In the genomic region with DNA sequence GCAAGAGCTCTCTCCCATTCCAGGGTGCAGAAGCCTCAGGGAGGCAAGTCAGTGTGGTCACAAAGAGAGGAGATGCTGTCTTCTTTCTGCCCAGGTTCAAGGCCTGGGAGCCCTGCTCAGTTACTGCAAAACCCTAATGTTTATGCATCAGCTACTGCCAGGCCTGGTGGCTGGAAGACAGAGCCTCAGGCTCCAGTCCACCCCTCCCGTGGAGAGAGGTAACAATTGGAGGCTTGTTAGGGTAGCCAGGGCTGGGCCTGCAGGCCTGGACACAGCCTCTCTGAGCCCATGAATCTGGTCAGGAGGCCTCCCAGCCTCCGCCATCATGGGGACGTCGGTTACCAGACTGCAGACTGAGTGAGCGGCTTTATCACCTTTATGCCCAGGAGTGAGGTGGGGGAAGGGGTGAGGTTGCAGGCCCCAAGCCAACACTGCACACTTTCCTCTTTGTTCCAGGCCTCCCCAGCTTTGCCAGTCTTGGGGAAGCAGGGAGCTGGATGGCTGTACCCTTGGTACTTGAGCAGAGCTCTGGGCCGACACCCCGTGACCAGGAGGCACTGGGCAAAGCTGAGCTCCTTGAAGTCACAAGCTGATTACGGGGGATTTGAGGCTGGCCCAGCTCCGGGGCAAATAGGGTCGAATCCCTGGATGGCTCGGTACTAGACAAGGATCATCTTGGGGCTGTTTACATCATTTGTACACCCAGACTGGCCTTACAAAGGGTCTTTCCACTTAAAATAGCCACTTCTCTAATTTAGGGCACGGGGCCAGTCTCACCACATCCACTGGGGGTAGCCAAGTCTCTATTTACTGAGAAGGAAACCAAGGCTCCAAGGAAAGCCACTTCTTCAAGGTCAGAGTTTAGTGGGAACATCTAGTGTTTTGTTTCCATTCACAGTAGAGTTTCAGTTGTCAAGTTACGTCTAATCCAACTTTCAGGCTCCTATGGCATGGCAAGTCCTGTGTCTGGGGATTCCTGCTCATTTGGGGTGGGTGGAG, we compare ENCODE assay signal across 8 cellular contexts. TPM values are rescaled to one million over a fixed set of nuclear protein-coding genes. Genes with fewer than 3 reads are reported as not detected.
DNase-seq lines count a peak whose midpoint lies in the region; TF ChIP-seq lines count a peak whose summit lies in the region.

No MANE protein-coding gene starts in this region.

- peak overlapping the region; percentile 16 for H3K4me3 ChIP-seq in GM12875 (ENCODE audit: low read depth, low read length)
- H3K4me3 ChIP-seq in Peyer's patch = no peak overlapping the region

- no peak overlapping the region for H3K27ac Mint-ChIP-seq in endothelial cell (ENCODE audit: unreplicated experiment)

- H3K4me3 Mint-ChIP-seq in endothelial cell (ENCODE audit: unreplicated experiment) = peak overlapping the region; percentile 23

- H3K36me3 ChIP-seq in Peyer's patch = no peaks in the 10 kb centered on the region

- no peaks in the 10 kb centered on the region for H3K9me3 ChIP-seq in Peyer's patch

- peaks cover 48% of the 10 kb centered on the region for H3K36me3 Mint-ChIP-seq in endothelial cell (ENCODE audit: low read depth, unreplicated experiment)

- no peaks in the 10 kb centered on the region for H3K27me3 ChIP-seq in Peyer's patch

- DNase-seq in Peyer's patch (no peak), endothelial cell (ENCODE audit: low spot score) (no peak), posterior cingulate gyrus (peak in 8 of 10 donors; percentile 39 to 96 (median 68)), T1000 (lab: John Stamatoyannopoulos, UW) (no peak), NCI-H446 treated with DMSO at 0.1 percent for 48 hours (lab: John Stamatoyannopoulos, UW) (no peak), SHP77 treated with DMSO at 0.1 percent for 48 hours (lab: John Stamatoyannopoulos, UW) (no peak), GM03348 (ENCODE audit: low spot score) (no peak)

- peaks cover 1% of the 10 kb centered on the region for H3K27me3 Mint-ChIP-seq in endothelial cell (ENCODE audit: unreplicated experiment)

- intact Hi-C loops in posterior cingulate gyrus (cut with DNase I) = no loop called here

- no peak for TF ChIP-seq POLR2A in Peyer's patch (IDR thresholded peaks at IDR 0.05)

- peak overlapping the region in 3 of 4 donors; percentile 59 to 99 (median 73) for H3K27ac ChIP-seq in Peyer's patch

- peaks cover 68% of the 10 kb centered on the region for H3K4me1 Mint-ChIP-seq in endothelial cell (ENCODE audit: unreplicated experiment)

- peaks cover 0 to 39% (median 36%) of the 10 kb centered on the region in 4 donors for H3K4me1 ChIP-seq in Peyer's patch

- TF ChIP-seq CTCF in GM12875 (IDR thresholded peaks at IDR 0.05; ENCODE audit: borderline replicate concordance, insufficient read depth, low read depth, low read length) = no peak
- no peak for TF ChIP-seq CTCF in Peyer's patch (IDR thresholded peaks at IDR 0.05)
- no peak for TF ChIP-seq CTCF in endothelial cell (IDR thresholded peaks at IDR 0.05; ENCODE audit: unreplicated experiment)

- H3K9me3 Mint-ChIP-seq in endothelial cell (ENCODE audit: unreplicated experiment) = no peaks in the 10 kb centered on the region

RNA-seq across cellular contexts. Expression of a gene that starts 5.2 kb away (rescaled TPM):
- total RNA-seq in Peyer's patch = 10 to 100 TPM; 15.7 to 35.7 (median 32.3) TPM
- 511 TPM for total RNA-seq in endothelial cell (ENCODE audit: unreplicated experiment)

Comparison
In these comparisons a context has a peak if more than half of its experiments do, and no peak if none do; other contexts are left out.
1. DNase-seq: peak in posterior cingulate gyrus (8 of 10); none in Peyer's patch (0 of 3), endothelial cell (single experiment), T1000 (single experiment), NCI-H446 treated with DMSO at 0.1 percent for 48 hours (single experiment), SHP77 treated with DMSO at 0.1 percent for 48 hours (single experiment) and GM03348 (single experiment).
2. RNA of a gene that starts 5.2 kb away (total RNA-seq): 511 TPM in endothelial cell (single experiment); 15.7 to 35.7 TPM in Peyer's patch; every median in the first group is over 10 times any median in the second.